27 cellular contexts compared by ENCODE assay signal in the genomic region with DNA sequence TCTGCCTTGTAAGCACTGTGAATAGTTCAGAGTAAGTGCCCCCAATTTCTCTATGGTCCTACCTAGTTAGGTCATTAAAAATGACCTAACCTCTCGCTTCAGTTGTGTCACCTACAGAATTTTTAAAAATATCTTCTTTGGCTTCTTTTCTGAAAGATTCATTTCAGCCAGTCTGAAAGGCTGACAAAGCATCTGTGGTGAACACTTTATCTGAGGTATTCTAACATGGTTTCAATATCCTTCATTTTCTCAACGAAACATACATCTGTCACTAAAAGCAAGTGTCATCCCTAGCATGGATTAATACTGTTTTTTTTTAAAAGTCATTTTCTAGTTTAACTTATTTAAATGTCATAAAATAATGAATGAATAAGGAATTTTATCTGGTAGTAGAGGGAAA.
"Had no signal": no experiment of that assay in that cellular context is flagged by ENCODE, and none has a peak within 500 bp of the region (broad histone marks: within the 10 kb centered on the region; RNA-seq: fewer than 3 reads in every experiment).

No MANE protein-coding gene starts in this region.

- H3K9me3 Mint-ChIP-seq: naive thymus-derived CD8-positive, alpha-beta T cell; nephron progenitor cell; stimulated activated naive B cell treated with anti-CD40 and anti-IgM and Interleukin-4, amounts not matched to agents 10 μg/mL and 1 μg/mL and 100 μg/mL, for 72 hours; stimulated activated naive CD8-positive, alpha-beta T cell treated with anti-CD3 and anti-CD28 coated beads, Interleukin-15, Interleukin-2, amounts not matched to agents 100 ng/mL and 50 ng/mL, for 24 hours had no signal

- ATAC-seq: gastroesophageal sphincter; heart left ventricle; left ventricle myocardium superior; lower lobe of right lung; naive thymus-derived CD8-positive, alpha-beta T cell; psoas muscle; right cardiac atrium; stimulated activated naive B cell treated with anti-CD40 and anti-IgM and Interleukin-4, amounts not matched to agents 10 μg/mL and 1 μg/mL and 100 μg/mL, for 72 hours; upper lobe of right lung had no signal

- H3K27me3 ChIP-seq: esophagus muscularis mucosa, foreskin keratinocyte, gastroesophageal sphincter, heart left ventricle, hepatocyte, ovary, sigmoid colon, spleen, transverse colon, upper lobe of right lung, uterus had no signal

- H3K4me2 ChIP-seq: hepatocyte had no signal

- H3K36me3 ChIP-seq: ovary, uterus had no signal

- H3K9me3 ChIP-seq: esophagus muscularis mucosa, gastroesophageal sphincter, heart left ventricle, lower lobe of right lung, ovary, psoas muscle, sigmoid colon, spleen, thoracic aorta, transverse colon, upper lobe of right lung, uterus had no signal

- H3K4me3 ChIP-seq: coronary artery, esophagus muscularis mucosa, gastroesophageal sphincter, heart left ventricle, hepatocyte, lower lobe of right lung, ovary, psoas muscle, sigmoid colon, spleen, thoracic aorta, transverse colon, upper lobe of right lung, uterus had no signal

- DNase-seq: dermis blood vessel endothelial cell; effector memory CD4-positive, alpha-beta T cell; heart left ventricle; kidney glomerular epithelial cell; left ventricle myocardium superior; lower lobe of right lung; naive thymus-derived CD8-positive, alpha-beta T cell; nephron progenitor cell; nucleus accumbens; ovary; posterior cingulate gyrus; psoas muscle; right cardiac atrium; sigmoid colon; spleen; stimulated activated CD4-positive, alpha-beta T cell treated with anti-CD3 and anti-CD28 coated beads, Interleukin-4, amount 100 ng/mL, for 4 hours; stimulated activated naive B cell treated with anti-CD40 and anti-IgM and Interleukin-4, amounts not matched to agents 10 μg/mL and 1 μg/mL and 100 μg/mL, for 72 hours; transverse colon; upper lobe of right lung; uterus had no signal

- H2AFZ ChIP-seq: hepatocyte had no signal

- H3K27ac Mint-ChIP-seq: naive thymus-derived CD8-positive, alpha-beta T cell; nephron progenitor cell; stimulated activated naive B cell treated with anti-CD40 and anti-IgM and Interleukin-4, amounts not matched to agents 10 μg/mL and 1 μg/mL and 100 μg/mL, for 72 hours; stimulated activated naive CD8-positive, alpha-beta T cell treated with anti-CD3 and anti-CD28 coated beads, Interleukin-15, Interleukin-2, amounts not matched to agents 100 ng/mL and 50 ng/mL, for 24 hours had no signal

- H3K27me3 Mint-ChIP-seq: naive thymus-derived CD8-positive, alpha-beta T cell; stimulated activated naive B cell treated with anti-CD40 and anti-IgM and Interleukin-4, amounts not matched to agents 10 μg/mL and 1 μg/mL and 100 μg/mL, for 72 hours; stimulated activated naive CD8-positive, alpha-beta T cell treated with anti-CD3 and anti-CD28 coated beads, Interleukin-15, Interleukin-2, amounts not matched to agents 100 ng/mL and 50 ng/mL, for 24 hours had no signal

- H3K4me3 Mint-ChIP-seq: naive thymus-derived CD8-positive, alpha-beta T cell; nephron progenitor cell; stimulated activated naive B cell treated with anti-CD40 and anti-IgM and Interleukin-4, amounts not matched to agents 10 μg/mL and 1 μg/mL and 100 μg/mL, for 72 hours; stimulated activated naive CD8-positive, alpha-beta T cell treated with anti-CD3 and anti-CD28 coated beads, Interleukin-15, Interleukin-2, amounts not matched to agents 100 ng/mL and 50 ng/mL, for 24 hours had no signal
